Comparison of ENCODE assay signal across 11 cellular contexts in the genomic region with DNA sequence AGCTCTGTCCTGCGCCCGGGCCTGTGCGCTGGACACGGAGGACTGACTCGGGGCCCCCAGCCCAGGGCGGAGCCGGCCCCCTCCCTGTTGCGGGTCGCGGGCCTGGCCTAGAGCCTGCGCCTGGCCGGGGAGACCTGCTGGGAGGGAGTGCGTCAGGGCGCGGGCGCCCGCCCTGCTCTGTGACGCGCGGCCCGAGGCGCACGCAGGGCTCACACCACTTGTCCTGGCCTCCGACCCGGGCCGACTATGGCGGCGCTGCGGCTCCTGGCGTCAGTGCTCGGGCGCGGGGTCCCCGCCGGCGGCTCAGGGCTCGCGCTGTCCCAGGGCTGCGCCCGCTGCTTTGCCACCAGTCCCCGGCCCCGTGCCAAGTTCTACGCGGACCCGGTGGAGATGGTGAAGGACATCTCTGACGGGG. TPM values are rescaled to one million over a fixed set of nuclear protein-coding genes. Genes with fewer than 3 reads are reported as not detected.
DNase-seq lines count a peak whose midpoint lies in the region; ATAC-seq and TF ChIP-seq lines count a peak whose summit lies in the region.
"Not testable (repeated sequence)": the region's sequence is repeated elsewhere in the genome, so short reads cannot be mapped to it uniquely, and the experiment has no call there.
"Had no signal": no experiment of that assay in that cellular context is flagged by ENCODE, and none has a peak within 500 bp of the region (broad histone marks: within the 10 kb centered on the region; RNA-seq: fewer than 3 reads in every experiment).

No MANE protein-coding gene starts in this region.

- in situ Hi-C loops in brain microvascular endothelial cell (cut with HindIII; ENCODE audit: low pct_ligation_motif_present, low sequenced_read_pairs): not testable (repeated sequence)

- not testable (repeated sequence) for H3K9ac ChIP-seq in HUES48 (ENCODE audit: low read depth, low read length); trophoblast cell (ENCODE audit: low read length)

- not testable (repeated sequence) for TF ChIP-seq CTCF in brain microvascular endothelial cell (IDR thresholded peaks at IDR 0.05; ENCODE audit: low read depth, low read length, missing control alignments); right lobe of liver (IDR thresholded peaks at IDR 0.05); tibial artery (IDR thresholded peaks at IDR 0.05)

- H3K79me2 ChIP-seq in trophoblast cell (ENCODE audit: control insufficient read depth, insufficient read depth, low read length, poor library complexity): not testable (repeated sequence)

- not testable (repeated sequence) for H4K8ac ChIP-seq in trophoblast cell (ENCODE audit: low read depth, low read length)

- DNase-seq in activated CD4-positive, alpha-beta T cell treated with anti-CD3 and anti-CD28 coated beads, Interleukin-2, amount 50 U/mL, for 48 hours: peak; percentile 20 to 25
- DNase-seq in brain microvascular endothelial cell, Right ventricle myocardium superior, right lobe of liver, trophoblast cell, tibial artery: not testable (repeated sequence)

- H3K4me2 ChIP-seq in trophoblast cell (ENCODE audit: low read length): peak overlapping the region; percentile 47

- not testable (repeated sequence) for H3K23ac ChIP-seq in trophoblast cell (ENCODE audit: low read length)

- not testable (repeated sequence) for H3K4ac ChIP-seq in trophoblast cell (ENCODE audit: low read depth, low read length)

- not testable (repeated sequence) for H3K36me3 ChIP-seq in HUES48 (ENCODE audit: control insufficient read depth, insufficient read depth, low read length); brain microvascular endothelial cell (replicated peaks); right lobe of liver; trophoblast cell (ENCODE audit: control insufficient read depth in 1 of 2, insufficient read depth in 2 of 2, low read length in 2 of 2); tibial artery

- peaks cover 11% of the 10 kb centered on the region; the same call in 1 of the 2 replicates for H3K27me3 ChIP-seq in HUES48 (ENCODE audit: control insufficient read depth, insufficient read depth, low read length)
- not testable (repeated sequence) for H3K27me3 ChIP-seq in brain microvascular endothelial cell (replicated peaks); right lobe of liver; trophoblast cell (ENCODE audit: insufficient read depth, low read length); tibial artery

- not testable (repeated sequence) for H2AFZ ChIP-seq in trophoblast cell (ENCODE audit: insufficient read depth, low read length, poor library complexity)

- not testable (repeated sequence) for H3K14ac ChIP-seq in trophoblast cell (ENCODE audit: low read length)

- intact Hi-C loops in Right ventricle myocardium superior (cut with DNase I); right lobe of liver (cut with DNase I); tibial artery (cut with DNase I; ENCODE audit: low total_unique reads): not testable (repeated sequence)

- not testable (repeated sequence) for H3K9me3 ChIP-seq in HUES48 (ENCODE audit: control insufficient read depth, insufficient read depth, low read length); right lobe of liver; trophoblast cell (ENCODE audit: insufficient read depth, low read depth, low read length); tibial artery

- H3K4me1 ChIP-seq in HUES48 (ENCODE audit: control insufficient read depth, insufficient read depth, low read length); right lobe of liver; trophoblast cell (ENCODE audit: control insufficient read depth in 1 of 2, insufficient read depth in 2 of 2, low read length in 2 of 2); tibial artery: not testable (repeated sequence)

- not testable (repeated sequence) for H3K18ac ChIP-seq in trophoblast cell (ENCODE audit: low read length)

- not testable (repeated sequence) for H2BK120ac ChIP-seq in trophoblast cell (ENCODE audit: insufficient read depth, low read length, poor library complexity)

- not testable (repeated sequence) for H3K27ac ChIP-seq in HUES48 (ENCODE audit: low read depth, low read length); brain microvascular endothelial cell; right lobe of liver; trophoblast cell (ENCODE audit: low read depth, low read length); tibial artery

- H4K12ac ChIP-seq in trophoblast cell (ENCODE audit: low read depth, low read length): not testable (repeated sequence)

- H2BK12ac ChIP-seq in trophoblast cell (ENCODE audit: low read length): not testable (repeated sequence)

- H2AK5ac ChIP-seq in trophoblast cell (ENCODE audit: low read length): not testable (repeated sequence)

- WGBS in right lobe of liver (ENCODE audit: insufficient coverage, low coverage, low lambda C conversion rate, missing lambda C conversion rate): no CpG with 5 or more reads among the region's 46 CpGs
- no CpG with 5 or more reads among the region's 46 CpGs for WGBS in trophoblast cell (ENCODE audit: extremely low coverage, insufficient coverage, insufficient read length)

- H2BK5ac ChIP-seq in trophoblast cell (ENCODE audit: low read depth, low read length, poor library complexity): not testable (repeated sequence)

- TF ChIP-seq POLR2A in right lobe of liver (IDR thresholded peaks at IDR 0.05): not testable (repeated sequence)

- peak; percentile 37 for ATAC-seq in GM18502 (IDR thresholded peaks at IDR 0.05; ENCODE audit: poor library complexity, unreplicated experiment)
- peak; percentile 79 for ATAC-seq in Right ventricle myocardium superior (ENCODE audit: poor library complexity)
- peak; percentile 34 to 52 (median 46) for ATAC-seq in right lobe of liver

- H3K4me3 ChIP-seq in HUES48 (ENCODE audit: low read depth, low read length) (peak overlapping the region; percentile 50; the same call in 1 of the 2 replicates), brain microvascular endothelial cell (ENCODE audit: low read depth, low read length) (peak overlapping the region; percentile 29), right lobe of liver (peak overlapping the region in 2 of 3 donors; percentile 18 to 37), tibial artery (peak overlapping the region; percentile 42 to 45)
- not testable (repeated sequence) for H3K4me3 ChIP-seq in trophoblast cell (ENCODE audit: low read depth, low read length)

- not testable (repeated sequence) for H4K91ac ChIP-seq in trophoblast cell (ENCODE audit: low read depth, low read length)

- H3K79me1 ChIP-seq in trophoblast cell (ENCODE audit: low read length): not testable (repeated sequence)

RNA-seq across cellular contexts. Expression of gene BMP8A, which starts 23.3 kb away (rescaled TPM):
- total RNA-seq in Right ventricle myocardium superior: 0.30 TPM
- under 1 TPM in 2 of 6 experiments, not detected in 4; 0.18 to 0.80 TPM for total RNA-seq in right lobe of liver
- polyA plus RNA-seq in trophoblast cell (2013): not detected in 2 replicates
- total RNA-seq: activated CD4-positive, alpha-beta memory T cell treated with anti-CD3 and anti-CD28 coated beads for 36 hours; NCI-H460; SK-MEL-5 had no signal
